ENCODE assay signal across 18 cellular contexts in the genomic region with DNA sequence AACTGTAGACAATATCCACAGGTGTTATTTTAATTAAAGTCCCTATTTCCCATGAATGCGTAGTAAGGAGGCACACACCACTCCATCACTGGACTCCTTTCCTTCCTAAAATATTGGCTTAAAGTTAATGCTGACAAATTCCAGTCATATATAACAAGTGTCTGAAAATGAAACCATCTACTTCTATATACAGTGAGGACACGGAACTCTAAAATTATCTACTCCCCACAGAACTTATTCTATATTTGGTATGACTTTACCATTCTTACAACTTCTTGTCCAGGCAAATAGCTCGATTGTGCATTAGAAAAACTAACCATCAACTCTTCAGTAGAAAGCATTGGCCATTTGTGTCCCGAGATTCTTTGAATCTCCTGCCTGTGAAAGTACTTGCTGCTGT.
DNase-seq lines count a peak whose midpoint lies in the region; ATAC-seq and TF ChIP-seq lines count a peak whose summit lies in the region.
"Had no signal": no experiment of that assay in that cellular context is flagged by ENCODE, and none has a peak within 500 bp of the region (broad histone marks: within the 10 kb centered on the region; RNA-seq: fewer than 3 reads in every experiment).

No MANE protein-coding gene starts in this region.

- H3K79me2 ChIP-seq in OCI-LY3 (ENCODE audit: low read length) = no peaks in the 10 kb centered on the region

- TF ChIP-seq POLR2A in right lobe of liver (IDR thresholded peaks at IDR 0.05) = no peak

- H3K4me2 ChIP-seq in OCI-LY3 (ENCODE audit: low read length) = peak overlapping the region; percentile 7; the same call in 1 of the 2 replicates
- H3K4me2 ChIP-seq: smooth muscle cell had no signal

- H2AFZ ChIP-seq in OCI-LY3 (ENCODE audit: low read depth, low read length) = no peak overlapping the region

- TF ChIP-seq CTCF in OCI-LY3 (IDR thresholded peaks at IDR 0.05; ENCODE audit: low read depth, low read length) (no peak), right lobe of liver (IDR thresholded peaks at IDR 0.05) (no peak)

- WGBS in right lobe of liver (ENCODE audit: insufficient coverage, low coverage, low lambda C conversion rate, missing lambda C conversion rate) = 41% methylated on average over 4 of the region's 4 CpGs

- peak; percentile 71 for ATAC-seq in GM18858 (IDR thresholded peaks at IDR 0.05; ENCODE audit: unreplicated experiment)
- peak; percentile 61 for ATAC-seq in GM21619 (IDR thresholded peaks at IDR 0.05; ENCODE audit: unreplicated experiment)
- peak; percentile 60 for ATAC-seq in HG03103 (IDR thresholded peaks at IDR 0.05; ENCODE audit: low read depth, unreplicated experiment)
- ATAC-seq in right lobe of liver = no peak
- ATAC-seq: foreskin keratinocyte, HepG2 had no signal

- no peaks in the 10 kb centered on the region for H4K20me1 ChIP-seq in OCI-LY3 (ENCODE audit: insufficient read depth, low read length)

- H3K9ac ChIP-seq in OCI-LY3 (ENCODE audit: low read length) = no peak overlapping the region

- DNase-seq in SW480 (ENCODE audit: low spot score) (no peak), right lobe of liver (no peak), COLO829 (ENCODE audit: low spot score) (no peak), MG63 (no peak)
- DNase-seq: activated CD4-positive, alpha-beta memory T cell treated with anti-CD3 and anti-CD28 coated beads for 36 hours; activated gamma-delta T cell treated with Interleukin-2 at 50 U/mL for 16 hours; brain microvascular endothelial cell; effector memory CD4-positive, alpha-beta T cell; foreskin keratinocyte; NCI-H1436; NCI-H774; substantia nigra had no signal

- H3K4me1 ChIP-seq in OCI-LY3 (ENCODE audit: low read length) (no peaks in the 10 kb centered on the region), right lobe of liver (peaks cover 0 to 3% (median 0%) of the 10 kb centered on the region in 4 donors)
- H3K4me1 ChIP-seq: foreskin keratinocyte had no signal

- no peaks in the 10 kb centered on the region for H3K27me3 ChIP-seq in OCI-LY3 (ENCODE audit: low read depth, low read length)
- no peaks in the 10 kb centered on the region for H3K27me3 ChIP-seq in right lobe of liver
- no peaks in the 10 kb centered on the region for H3K27me3 ChIP-seq in MG63
- H3K27me3 ChIP-seq: brain microvascular endothelial cell, foreskin keratinocyte had no signal

- H3K4me3 ChIP-seq in OCI-LY3 (ENCODE audit: low read length) = no peak overlapping the region
- H3K4me3 ChIP-seq in right lobe of liver = no peak overlapping the region
- H3K4me3 ChIP-seq in MG63 = no peak overlapping the region
- H3K4me3 ChIP-seq: smooth muscle cell had no signal

- H3K9me3 ChIP-seq in OCI-LY3 (ENCODE audit: insufficient read depth, low read length) (no peaks in the 10 kb centered on the region), right lobe of liver (no peaks in the 10 kb centered on the region), MG63 (no peaks in the 10 kb centered on the region)

- intact Hi-C loops in right lobe of liver (cut with DNase I) = no loop called here

- H3K27ac ChIP-seq in OCI-LY3 (ENCODE audit: low read length) = no peak overlapping the region
- no peak overlapping the region for H3K27ac ChIP-seq in right lobe of liver
- H3K27ac ChIP-seq: brain microvascular endothelial cell, foreskin keratinocyte had no signal

- H3K36me3 ChIP-seq in OCI-LY3 (replicated peaks; ENCODE audit: low read depth, low read length) (no peaks in the 10 kb centered on the region), right lobe of liver (no peaks in the 10 kb centered on the region), MG63 (no peaks in the 10 kb centered on the region)
- H3K36me3 ChIP-seq: brain microvascular endothelial cell had no signal

Comparison
In these comparisons a context has a peak if more than half of its experiments do, and no peak if none do; other contexts are left out.
1. ATAC-seq: peak in GM18858 (single experiment), GM21619 (single experiment) and HG03103 (single experiment); none in right lobe of liver (0 of 4).